ENCODE assay signal across 18 cellular contexts in genomic region chr6:6409397-6410030, GRCh38.
DNase-seq lines count a peak whose midpoint lies in the region; ATAC-seq and TF ChIP-seq lines count a peak whose summit lies in the region.
"Had no signal": no experiment of that assay in that cellular context is flagged by ENCODE, and none has a peak within 500 bp of the region (broad histone marks: within the 10 kb centered on the region; RNA-seq: fewer than 3 reads in every experiment).

No MANE protein-coding gene starts in this region.

- H3K4me3 Mint-ChIP-seq in WTC11 (no peak overlapping the region), nephron progenitor cell (no peak overlapping the region), T-helper 17 cell (no peak overlapping the region)
- H3K4me3 Mint-ChIP-seq: CD4-positive, alpha-beta memory T cell had no signal

- CTCF ChIA-PET in WTC11 (lab: Charles Lee) = interaction anchor here (1.9 kb wide), 1 partner anchor 278 kb away, joined by 7 read pairs; no protein-coding TSS in a partner anchor

- H3K36me3 Mint-ChIP-seq in WTC11 = no peaks in the 10 kb centered on the region
- H3K36me3 Mint-ChIP-seq in nephron progenitor cell (ENCODE audit: low read depth) = no peaks in the 10 kb centered on the region
- no peaks in the 10 kb centered on the region for H3K36me3 Mint-ChIP-seq in T-helper 17 cell (ENCODE audit: low read depth)
- H3K36me3 Mint-ChIP-seq: CD4-positive, alpha-beta memory T cell had no signal

- POLR2A ChIA-PET in WTC11 (lab: Charles Lee) = no interaction called here

- no peaks in the 10 kb centered on the region for H3K9me3 Mint-ChIP-seq in WTC11
- H3K9me3 Mint-ChIP-seq in nephron progenitor cell = no peaks in the 10 kb centered on the region
- H3K9me3 Mint-ChIP-seq: CD4-positive, alpha-beta memory T cell had no signal

- no peak overlapping the region for H3K4me3 ChIP-seq in AG10803 (ENCODE audit: low read length)
- H3K4me3 ChIP-seq in H7 (ENCODE audit: insufficient read depth, low read depth, low read length) = no peak overlapping the region
- H3K4me3 ChIP-seq: A549 had no signal

- ATAC-seq in WTC11 (peak; percentile 61), GM21367 (IDR thresholded peaks at IDR 0.05; ENCODE audit: unreplicated experiment) (no peak), T-helper 17 cell (no peak), HG02973 (IDR thresholded peaks at IDR 0.05; ENCODE audit: unreplicated experiment) (no peak)
- ATAC-seq: A549 had no signal

- H3K27ac Mint-ChIP-seq in WTC11 (no peak overlapping the region), nephron progenitor cell (no peak overlapping the region), T-helper 17 cell (no peak overlapping the region)

- H3K36me3 ChIP-seq in H7 (replicated peaks; ENCODE audit: control insufficient read depth, insufficient read depth, low read length) = no peaks in the 10 kb centered on the region

- peaks cover 7% of the 10 kb centered on the region for H3K4me1 Mint-ChIP-seq in WTC11
- no peaks in the 10 kb centered on the region for H3K4me1 Mint-ChIP-seq in nephron progenitor cell
- H3K4me1 Mint-ChIP-seq in T-helper 17 cell = no peaks in the 10 kb centered on the region
- H3K4me1 Mint-ChIP-seq: CD4-positive, alpha-beta memory T cell had no signal

- H3K9me3 ChIP-seq in T-helper 17 cell (ENCODE audit: control insufficient read depth, low read length, poor library complexity, severe bottlenecking) = no peaks in the 10 kb centered on the region
- H3K9me3 ChIP-seq: A549 had no signal

- no peaks in the 10 kb centered on the region for H3K27me3 ChIP-seq in H7 (ENCODE audit: control insufficient read depth, insufficient read depth, low read length)

- DNase-seq in AG10803 (ENCODE audit: low read depth) (peak; percentile 5), H7 (peak; percentile 22), WTC11 (ENCODE audit: low spot score) (no peak), iPS-NIHi11 (ENCODE audit: low spot score) (peak; percentile 17), nephron progenitor cell (no peak), T-helper 17 cell (no peak)
- DNase-seq: CD4-positive, alpha-beta memory T cell; DMS79; GOT3; Kasumi-1; MV-4-11; NCI-H1436 treated with DMSO at 0.1 percent for 48 hours; NCI-H2107; NCI-H226; NCI-H526 treated with DMSO at 0.1 percent for 48 hours had no signal

- H3K27me3 Mint-ChIP-seq in WTC11 (ENCODE audit: low read depth) = no peaks in the 10 kb centered on the region
- peaks cover 4% of the 10 kb centered on the region for H3K27me3 Mint-ChIP-seq in nephron progenitor cell (ENCODE audit: low read depth, poor library complexity)
- H3K27me3 Mint-ChIP-seq in T-helper 17 cell = peaks cover 30% of the 10 kb centered on the region

- TF ChIP-seq CTCF in AG10803 (conservative IDR thresholded peaks at IDR 0.05; ENCODE audit: low read length) (no peak), WTC11 (IDR thresholded peaks at IDR 0.05) (no peak), nephron progenitor cell (IDR thresholded peaks at IDR 0.05) (no peak)

TF ChIP-seq in WTC11, 78 proteins besides CTCF, POLR2A, EP300 and RAD21:
- TF ChIP-seq NFE2L1 (CRISPR knock-in tag; IDR thresholded peaks at IDR 0.05) (no peak), SMAD3 (CRISPR knock-in tag; IDR thresholded peaks at IDR 0.05; ENCODE audit: borderline replicate concordance) (no peak), HMGXB4 (CRISPR knock-in tag; IDR thresholded peaks at IDR 0.05) (no peak), TP53 (CRISPR knock-in tag; IDR thresholded peaks at IDR 0.05) (no peak), FOXJ3 (CRISPR knock-in tag; IDR thresholded peaks at IDR 0.05; ENCODE audit: borderline replicate concordance) (no peak), FOXP1 (CRISPR knock-in tag; IDR thresholded peaks at IDR 0.05; ENCODE audit: borderline replicate concordance) (no peak), PRRX2 (CRISPR knock-in tag; IDR thresholded peaks at IDR 0.05) (no peak), NFATC4 (CRISPR knock-in tag; IDR thresholded peaks at IDR 0.05) (no peak), ZNF138 (CRISPR knock-in tag; conservative IDR thresholded peaks at IDR 0.05) (no peak), NFYB (CRISPR knock-in tag; conservative IDR thresholded peaks at IDR 0.05; ENCODE audit: low read depth) (no peak), TEAD1 (CRISPR knock-in tag; IDR thresholded peaks at IDR 0.05) (no peak), EMX1 (CRISPR knock-in tag; IDR thresholded peaks at IDR 0.05) (no peak), IRF2 (CRISPR knock-in tag; IDR thresholded peaks at IDR 0.05; ENCODE audit: borderline replicate concordance, low read depth) (no peak), ZNF396 (CRISPR knock-in tag; IDR thresholded peaks at IDR 0.05; ENCODE audit: borderline replicate concordance) (no peak), OVOL2 (CRISPR knock-in tag; IDR thresholded peaks at IDR 0.05; ENCODE audit: borderline replicate concordance) (no peak), RELA (CRISPR knock-in tag; IDR thresholded peaks at IDR 0.05; ENCODE audit: borderline replicate concordance) (no peak), JAZF1 (CRISPR knock-in tag; IDR thresholded peaks at IDR 0.05) (no peak), ZBTB21 (CRISPR knock-in tag; IDR thresholded peaks at IDR 0.05; ENCODE audit: borderline replicate concordance) (no peak)
- TF ChIP-seq, protein P1, sequence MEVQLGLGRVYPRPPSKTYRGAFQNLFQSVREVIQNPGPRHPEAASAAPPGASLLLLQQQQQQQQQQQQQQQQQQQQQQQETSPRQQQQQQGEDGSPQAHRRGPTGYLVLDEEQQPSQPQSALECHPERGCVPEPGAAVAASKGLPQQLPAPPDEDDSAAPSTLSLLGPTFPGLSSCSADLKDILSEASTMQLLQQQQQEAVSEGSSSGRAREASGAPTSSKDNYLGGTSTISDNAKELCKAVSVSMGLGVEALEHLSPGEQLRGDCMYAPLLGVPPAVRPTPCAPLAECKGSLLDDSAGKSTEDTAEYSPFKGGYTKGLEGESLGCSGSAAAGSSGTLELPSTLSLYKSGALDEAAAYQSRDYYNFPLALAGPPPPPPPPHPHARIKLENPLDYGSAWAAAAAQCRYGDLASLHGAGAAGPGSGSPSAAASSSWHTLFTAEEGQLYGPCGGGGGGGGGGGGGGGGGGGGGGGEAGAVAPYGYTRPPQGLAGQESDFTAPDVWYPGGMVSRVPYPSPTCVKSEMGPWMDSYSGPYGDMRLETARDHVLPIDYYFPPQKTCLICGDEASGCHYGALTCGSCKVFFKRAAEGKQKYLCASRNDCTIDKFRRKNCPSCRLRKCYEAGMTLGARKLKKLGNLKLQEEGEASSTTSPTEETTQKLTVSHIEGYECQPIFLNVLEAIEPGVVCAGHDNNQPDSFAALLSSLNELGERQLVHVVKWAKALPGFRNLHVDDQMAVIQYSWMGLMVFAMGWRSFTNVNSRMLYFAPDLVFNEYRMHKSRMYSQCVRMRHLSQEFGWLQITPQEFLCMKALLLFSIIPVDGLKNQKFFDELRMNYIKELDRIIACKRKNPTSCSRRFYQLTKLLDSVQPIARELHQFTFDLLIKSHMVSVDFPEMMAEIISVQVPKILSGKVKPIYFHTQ (CRISPR knock-in tag; IDR thresholded peaks at IDR 0.05) = no peak
- TF ChIP-seq, protein P2, sequence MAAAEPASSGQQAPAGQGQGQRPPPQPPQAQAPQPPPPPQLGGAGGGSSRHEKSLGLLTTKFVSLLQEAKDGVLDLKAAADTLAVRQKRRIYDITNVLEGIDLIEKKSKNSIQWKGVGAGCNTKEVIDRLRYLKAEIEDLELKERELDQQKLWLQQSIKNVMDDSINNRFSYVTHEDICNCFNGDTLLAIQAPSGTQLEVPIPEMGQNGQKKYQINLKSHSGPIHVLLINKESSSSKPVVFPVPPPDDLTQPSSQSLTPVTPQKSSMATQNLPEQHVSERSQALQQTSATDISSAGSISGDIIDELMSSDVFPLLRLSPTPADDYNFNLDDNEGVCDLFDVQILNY (CRISPR knock-in tag; IDR thresholded peaks at IDR 0.05) = no peak

Comparison
In these comparisons a context has a peak if more than half of its experiments do, and no peak if none do; other contexts are left out.
1. DNase-seq: peak in AG10803 (single experiment), H7 (single experiment) and iPS-NIHi11 (single experiment); none in WTC11 (single experiment), nephron progenitor cell (single experiment) and T-helper 17 cell (0 of 3).